ENCODE assay signal across 17 cellular contexts in genomic region chr16:3281222-3281621, GRCh38. TPM values are rescaled to one million over a fixed set of nuclear protein-coding genes. Genes with fewer than 3 reads are reported as not detected.
A peak's percentile ranks its signal among the peaks of the same experiment; 100 is the strongest.
DNase-seq lines count a peak whose midpoint lies in the region; ATAC-seq and TF ChIP-seq lines count a peak whose summit lies in the region.
"Had no signal": no experiment of that assay in that cellular context is flagged by ENCODE, and none has a peak within 500 bp of the region (broad histone marks: within the 10 kb centered on the region; RNA-seq: fewer than 3 reads in every experiment).

No MANE protein-coding gene starts in this region.

- H3K9ac ChIP-seq in SK-N-SH = no peak overlapping the region

- intact Hi-C loops in stomach (cut with DNase I; ENCODE audit: low total_unique reads) = no loop called here
- intact Hi-C loops in mucosa of descending colon (cut with DNase I, micrococcal nuclease) = no loop called here

- POLR2A ChIA-PET in SK-N-SH (lab: Yijun Ruan, JAX) = no interaction called here

- H3K27me3 Mint-ChIP-seq in activated naive CD4-positive, alpha-beta T cell treated with anti-CD3 and anti-CD28 coated beads, Interleukin-2, amount 50 U/mL, for 24 hours = no peaks in the 10 kb centered on the region
- no peaks in the 10 kb centered on the region for H3K27me3 Mint-ChIP-seq in central memory CD8-positive, alpha-beta T cell

- H3K36me3 ChIP-seq in stomach = peaks cover 7 to 16% (median 14%) of the 10 kb centered on the region in 4 donors
- H3K36me3 ChIP-seq in mucosa of descending colon (ENCODE audit: low read depth) = no peaks in the 10 kb centered on the region
- H3K36me3 ChIP-seq in SK-N-SH (replicated peaks in 1 of 2; ENCODE audit: control insufficient read depth in 1 of 2, insufficient read depth in 2 of 2, low read length in 1 of 2) = peaks cover 12 to 19% of the 10 kb centered on the region in 2 experiments

- H2AFZ ChIP-seq in SK-N-SH (ENCODE audit: low read depth) = no peak overlapping the region

- 0 out of 2 replicates have a peak, but pooled peaks cover 5% of the 10 kb centered on the region for H4K20me1 ChIP-seq in SK-N-SH (ENCODE audit: insufficient read depth)

- H3K4me1 ChIP-seq in stomach (peaks cover 26 to 48% (median 41%) of the 10 kb centered on the region in 4 donors), mucosa of descending colon (ENCODE audit: low read depth) (peaks cover 16% of the 10 kb centered on the region), SK-N-SH (ENCODE audit: control insufficient read depth in 1 of 2, insufficient read depth in 2 of 2, low read depth in 1 of 2, low read length in 1 of 2) (peaks cover 7 to 18% of the 10 kb centered on the region in 2 experiments)

- peak overlapping the region; percentile 55 for H3K4me3 Mint-ChIP-seq in activated naive CD4-positive, alpha-beta T cell treated with anti-CD3 and anti-CD28 coated beads, Interleukin-2, amount 50 U/mL, for 24 hours
- peak overlapping the region; percentile 87 for H3K4me3 Mint-ChIP-seq in central memory CD8-positive, alpha-beta T cell

- H3K9me2 ChIP-seq in SK-N-SH = no peaks in the 10 kb centered on the region

- TF ChIP-seq CTCF in stomach (IDR thresholded peaks at IDR 0.05) (no peak), mucosa of descending colon (IDR thresholded peaks at IDR 0.05) (no peak), SK-N-SH (IDR thresholded peaks at IDR 0.05) (no peak)

- peak overlapping the region in 4 of 5 donors; percentile 38 to 100 (median 98) for H3K27ac ChIP-seq in stomach
- H3K27ac ChIP-seq in SK-N-SH (ENCODE audit: low read depth in 2 of 2, low read length in 1 of 2) = no peak overlapping the region
- H3K27ac ChIP-seq: pancreas had no signal

- H3K4me2 ChIP-seq in SK-N-SH = no peak overlapping the region

- H3K4me3 ChIP-seq in stomach (no peak overlapping the region), mucosa of descending colon (no peak overlapping the region), SK-N-SH (ENCODE audit: low read depth in 2 of 2, low read length in 1 of 2) (no peak overlapping the region)

- H3K9me3 ChIP-seq in stomach (peaks cover 0 to 16% (median 9%) of the 10 kb centered on the region in 4 donors), mucosa of descending colon (peaks cover 7% of the 10 kb centered on the region), SK-N-SH (no peaks in the 10 kb centered on the region)
- H3K9me3 ChIP-seq: pancreas had no signal

- no peak for TF ChIP-seq RAD21 in SK-N-SH (IDR thresholded peaks at IDR 0.05; ENCODE audit: low read length)

- H3K9me3 Mint-ChIP-seq in activated naive CD4-positive, alpha-beta T cell treated with anti-CD3 and anti-CD28 coated beads, Interleukin-2, amount 50 U/mL, for 24 hours = peaks cover 4% of the 10 kb centered on the region
- H3K9me3 Mint-ChIP-seq in activated naive CD4-positive, alpha-beta T cell treated with anti-CD3 and anti-CD28 coated beads, Interleukin-2, amount 50 U/mL, for 72 hours = peaks cover 0 to 3% of the 10 kb centered on the region in 2 donors
- H3K9me3 Mint-ChIP-seq in central memory CD8-positive, alpha-beta T cell = no peaks in the 10 kb centered on the region

- H3K4me1 Mint-ChIP-seq in activated naive CD4-positive, alpha-beta T cell treated with anti-CD3 and anti-CD28 coated beads, Interleukin-2, amount 50 U/mL, for 24 hours = peaks cover 30% of the 10 kb centered on the region
- peaks cover 38% of the 10 kb centered on the region for H3K4me1 Mint-ChIP-seq in central memory CD8-positive, alpha-beta T cell

- TF ChIP-seq EP300 in stomach (IDR thresholded peaks at IDR 0.05) (no peak), SK-N-SH (IDR thresholded peaks at IDR 0.05; ENCODE audit: borderline replicate concordance in 1 of 2, low read depth in 1 of 2, low read length in 1 of 2) (no peak)

- WGBS in stomach, 5 donors = 36 to 60% (median 40%) methylated on average over 4 of the region's 4 CpGs
- WGBS in SK-N-SH (ENCODE audit: low lambda C conversion rate) = 98% methylated on average over 4 of the region's 4 CpGs

- no peak for DNase-seq in activated naive CD4-positive, alpha-beta T cell treated with anti-CD3 and anti-CD28 coated beads, Interleukin-2, amount 50 U/mL, for 72 hours (ENCODE audit: low spot score in 2 of 2)
- peak; percentile 82 for DNase-seq in MV-4-11 (lab: John Stamatoyannopoulos, UW)
- DNase-seq in central memory CD8-positive, alpha-beta T cell (ENCODE audit: low spot score in 2 of 2) = no peak
- no peak for DNase-seq in stomach
- DNase-seq in stimulated activated naive CD4-positive, alpha-beta T cell (lab: John Stamatoyannopoulos, UW) = no peak
- DNase-seq in mucosa of descending colon = no peak
- no peak for DNase-seq in SK-N-SH
- DNase-seq: activated CD4-positive, alpha-beta T cell treated with anti-CD3 and anti-CD28 coated beads, Interleukin-2, amount 50 U/mL, for 1 hour; effector memory CD4-positive, alpha-beta T cell; NCI-H1436 treated with DMSO at 0.1 percent for 48 hours; NCI-H748 treated with DMSO at 0.1 percent for 48 hours; pancreas; stimulated activated CD4-positive, alpha-beta T cell treated with anti-CD3 and anti-CD28 coated beads, Interleukin-1b, Interleukin-23, amount 100 ng/mL, for 48 hours had no signal

- ATAC-seq in activated naive CD4-positive, alpha-beta T cell treated with anti-CD3 and anti-CD28 coated beads, Interleukin-2, amount 50 U/mL, for 72 hours = no peak
- ATAC-seq in central memory CD8-positive, alpha-beta T cell (replicated peaks; ENCODE audit: extremely low read depth, poor library complexity, severe bottlenecking) = no peak
- ATAC-seq in mucosa of descending colon = no peak
- ATAC-seq: pancreas, SK-N-SH treated with all-trans-retinoic acid at 6 μM for 48 hours had no signal

- CTCF ChIA-PET in SK-N-SH (lab: Yijun Ruan, JAX) = interaction anchor here (1.1 kb wide), 1 partner anchor 15 kb away, joined by 3 read pairs; no protein-coding TSS in a partner anchor

- TF ChIP-seq POLR2A in stomach (IDR thresholded peaks at IDR 0.05) = no peak

- no peak overlapping the region for H3K27ac Mint-ChIP-seq in activated naive CD4-positive, alpha-beta T cell treated with anti-CD3 and anti-CD28 coated beads, Interleukin-2, amount 50 U/mL, for 24 hours
- peak overlapping the region in 1 of 2 donors; percentile 95 for H3K27ac Mint-ChIP-seq in activated naive CD4-positive, alpha-beta T cell treated with anti-CD3 and anti-CD28 coated beads, Interleukin-2, amount 50 U/mL, for 72 hours
- H3K27ac Mint-ChIP-seq in central memory CD8-positive, alpha-beta T cell (ENCODE audit: low read depth) = no peak overlapping the region

- H3K79me2 ChIP-seq in SK-N-SH (ENCODE audit: insufficient read depth) = peaks cover 29% of the 10 kb centered on the region

- H3K36me3 Mint-ChIP-seq in activated naive CD4-positive, alpha-beta T cell treated with anti-CD3 and anti-CD28 coated beads, Interleukin-2, amount 50 U/mL, for 24 hours = peaks cover 14% of the 10 kb centered on the region
- peaks cover 34 to 37% of the 10 kb centered on the region in 2 donors for H3K36me3 Mint-ChIP-seq in activated naive CD4-positive, alpha-beta T cell treated with anti-CD3 and anti-CD28 coated beads, Interleukin-2, amount 50 U/mL, for 72 hours
- H3K36me3 Mint-ChIP-seq in central memory CD8-positive, alpha-beta T cell (ENCODE audit: insufficient read depth) = peaks cover 16% of the 10 kb centered on the region

- no peaks in the 10 kb centered on the region for H3K27me3 ChIP-seq in stomach
- H3K27me3 ChIP-seq in SK-N-SH (ENCODE audit: insufficient read depth) = peaks cover 15% of the 10 kb centered on the region; the same call in 1 of the 2 replicates
- H3K27me3 ChIP-seq: pancreas had no signal

- peaks cover 4% of the 10 kb centered on the region for H3F3A ChIP-seq in SK-N-SH (replicated peaks; ENCODE audit: insufficient read depth)

RNA-seq across cellular contexts. Expression of gene ZNF263, which starts 2.1 kb away (rescaled TPM):
- 10 to 100 TPM; 16.2 to 20.6 TPM for total RNA-seq in activated naive CD4-positive, alpha-beta T cell treated with anti-CD3 and anti-CD28 coated beads, Interleukin-2, amount 50 U/mL, for 72 hours
- total RNA-seq in stomach (10 to 100 TPM; 23.5 to 67.0 (median 46.0) TPM), mucosa of descending colon (10 to 100 TPM; 20.6 to 24.6 (median 21.0) TPM)
- polyA plus RNA-seq in stomach (10 to 100 TPM; 10.8 to 29.6 (median 16.0) TPM), SK-N-SH (2012; rRNA removed) (13.7 and 16.4 TPM in 2 replicates)
- 13.2 and 14.7 TPM in 2 replicates for polyA plus RNA-seq in SK-N-SH (2012; cell fraction: cytosol; rRNA removed)
- polyA plus RNA-seq in SK-N-SH (2012; cell fraction: nucleus; rRNA removed) = 32.7 and 33.9 TPM in 2 replicates

RNA-seq across cellular contexts. Expression of gene TIGD7, which starts 24.0 kb away (rescaled TPM):
- total RNA-seq in activated naive CD4-positive, alpha-beta T cell treated with anti-CD3 and anti-CD28 coated beads, Interleukin-2, amount 50 U/mL, for 72 hours = 1 to 10 TPM; 5.4 to 5.9 TPM
- total RNA-seq in stomach (1 to 10 TPM in 3 of 5 donors, not detected in 2; 1.6 to 8.3 (median 1.8) TPM), mucosa of descending colon (1 to 10 TPM; 1.6 to 7.5 (median 3.3) TPM)
- polyA plus RNA-seq in stomach (1 to 10 TPM; 2.1 to 3.7 (median 2.8) TPM), SK-N-SH (2012; rRNA removed) (1.2 and 2.3 TPM in 2 replicates)
- 2.0 and 2.3 TPM in 2 replicates for polyA plus RNA-seq in SK-N-SH (2012; cell fraction: cytosol; rRNA removed)
- 1.2 and 2.5 TPM in 2 replicates for polyA plus RNA-seq in SK-N-SH (2012; cell fraction: nucleus; rRNA removed)

RNA-seq across cellular contexts. Expression of gene ZNF75A, which starts 24.1 kb away (rescaled TPM):
- total RNA-seq in activated naive CD4-positive, alpha-beta T cell treated with anti-CD3 and anti-CD28 coated beads, Interleukin-2, amount 50 U/mL, for 72 hours = 10 to 100 TPM in 1 of 2 donors, 1 to 10 TPM in 1; 7.4 to 26.0 TPM
- 10 to 100 TPM; 16.1 to 52.5 (median 25.0) TPM for total RNA-seq in stomach
- 10 to 100 TPM in 2 of 3 donors, 1 to 10 TPM in 1; 8.0 to 15.6 (median 10.5) TPM for polyA plus RNA-seq in stomach
- 10 to 100 TPM; 19.0 to 33.1 (median 30.8) TPM for total RNA-seq in mucosa of descending colon
- polyA plus RNA-seq in SK-N-SH (2012; rRNA removed) = 7.2 and 10.5 TPM in 2 replicates
- polyA plus RNA-seq in SK-N-SH (2012; cell fraction: cytosol; rRNA removed) = 6.5 and 6.6 TPM in 2 replicates
- 17.5 and 33.2 TPM in 2 replicates for polyA plus RNA-seq in SK-N-SH (2012; cell fraction: nucleus; rRNA removed)

RNA-seq across cellular contexts. Expression of gene MEFV, which starts 24.8 kb away (rescaled TPM):
- total RNA-seq in activated naive CD4-positive, alpha-beta T cell treated with anti-CD3 and anti-CD28 coated beads, Interleukin-2, amount 50 U/mL, for 72 hours = under 1 TPM in 1 of 2 donors, not detected in 1; 0.16 TPM
- total RNA-seq in stomach (10 to 100 TPM in 1 of 5 donors, 1 to 10 TPM in 3, under 1 TPM in 1; 0.58 to 24.5 (median 1.7) TPM), mucosa of descending colon (1 to 10 TPM in 2 of 3 donors, under 1 TPM in 1; 0.61 to 2.2 (median 1.6) TPM)
- polyA plus RNA-seq in stomach (under 1 TPM; 0.15 to 0.44 (median 0.20) TPM), SK-N-SH (2012; rRNA removed) (0.02 TPM in 1 of 2 replicates, not detected in the other)
- polyA plus RNA-seq in SK-N-SH (2012; cell fraction: cytosol; rRNA removed) = 0.01 TPM in 1 of 2 replicates, not detected in the other
- 0.04 and 0.06 TPM in 2 replicates for polyA plus RNA-seq in SK-N-SH (2012; cell fraction: nucleus; rRNA removed)
- total RNA-seq: chondrocyte had no signal
- polyA plus RNA-seq: fibroblast of lung had no signal

RNA-seq across cellular contexts. Expression of gene ZNF200, which starts 46.3 kb away (rescaled TPM):
- 10 to 100 TPM in 1 of 2 donors, 1 to 10 TPM in 1; 9.2 to 19.3 TPM for total RNA-seq in activated naive CD4-positive, alpha-beta T cell treated with anti-CD3 and anti-CD28 coated beads, Interleukin-2, amount 50 U/mL, for 72 hours
- total RNA-seq in stomach (1 to 10 TPM; 4.7 to 8.7 (median 6.2) TPM), mucosa of descending colon (1 to 10 TPM; 6.6 to 8.0 (median 8.0) TPM)
- polyA plus RNA-seq in stomach (1 to 10 TPM; 2.2 to 3.1 (median 2.9) TPM), SK-N-SH (2012; rRNA removed) (2.8 and 3.5 TPM in 2 replicates)
- 3.0 and 3.3 TPM in 2 replicates for polyA plus RNA-seq in SK-N-SH (2012; cell fraction: cytosol; rRNA removed)
- 6.8 and 7.9 TPM in 2 replicates for polyA plus RNA-seq in SK-N-SH (2012; cell fraction: nucleus; rRNA removed)

Comparison
In these comparisons a context has a peak if more than half of its experiments do, and no peak if none do; other contexts are left out.
1. H3K27ac ChIP-seq: peak in stomach (4 of 5); none in SK-N-SH (0 of 2).